1 cellular context compared by ENCODE assay signal in genomic region chr2:101733257-101733993, GRCh38.
A peak's percentile ranks its signal among the peaks of the same experiment; 100 is the strongest.
TF ChIP-seq lines count a peak whose summit lies in the region.

No MANE protein-coding gene starts in this region.

TF ChIP-seq in HepG2, 621 proteins besides CTCF, POLR2A, EP300 and RAD21 (continued from another document and continues in another):
- TF ChIP-seq BATF2 (CRISPR knock-in tag; IDR thresholded peaks at IDR 0.05), result no peak
- TF ChIP-seq KMT2B (CRISPR knock-in tag; IDR thresholded peaks at IDR 0.05), result no peak
- peak; percentile 70 for TF ChIP-seq ZNF160 (CRISPR knock-in tag; IDR thresholded peaks at IDR 0.05)
- TF ChIP-seq ZBTB25 (CRISPR knock-in tag; IDR thresholded peaks at IDR 0.05), result 0 out of 2 replicates have a peak, but pooled peaks have one; percentile 23
- no peak for TF ChIP-seq ZFP36L1 (CRISPR knock-in tag; IDR thresholded peaks at IDR 0.05)
- TF ChIP-seq ASH2L (IDR thresholded peaks at IDR 0.05; ENCODE audit: insufficient read length, low read depth, low read length), result peak; percentile 78
- TF ChIP-seq ZNF282 (IDR thresholded peaks at IDR 0.05; ENCODE audit: partially characterized antibody), result no peak
- TF ChIP-seq, protein P1, sequence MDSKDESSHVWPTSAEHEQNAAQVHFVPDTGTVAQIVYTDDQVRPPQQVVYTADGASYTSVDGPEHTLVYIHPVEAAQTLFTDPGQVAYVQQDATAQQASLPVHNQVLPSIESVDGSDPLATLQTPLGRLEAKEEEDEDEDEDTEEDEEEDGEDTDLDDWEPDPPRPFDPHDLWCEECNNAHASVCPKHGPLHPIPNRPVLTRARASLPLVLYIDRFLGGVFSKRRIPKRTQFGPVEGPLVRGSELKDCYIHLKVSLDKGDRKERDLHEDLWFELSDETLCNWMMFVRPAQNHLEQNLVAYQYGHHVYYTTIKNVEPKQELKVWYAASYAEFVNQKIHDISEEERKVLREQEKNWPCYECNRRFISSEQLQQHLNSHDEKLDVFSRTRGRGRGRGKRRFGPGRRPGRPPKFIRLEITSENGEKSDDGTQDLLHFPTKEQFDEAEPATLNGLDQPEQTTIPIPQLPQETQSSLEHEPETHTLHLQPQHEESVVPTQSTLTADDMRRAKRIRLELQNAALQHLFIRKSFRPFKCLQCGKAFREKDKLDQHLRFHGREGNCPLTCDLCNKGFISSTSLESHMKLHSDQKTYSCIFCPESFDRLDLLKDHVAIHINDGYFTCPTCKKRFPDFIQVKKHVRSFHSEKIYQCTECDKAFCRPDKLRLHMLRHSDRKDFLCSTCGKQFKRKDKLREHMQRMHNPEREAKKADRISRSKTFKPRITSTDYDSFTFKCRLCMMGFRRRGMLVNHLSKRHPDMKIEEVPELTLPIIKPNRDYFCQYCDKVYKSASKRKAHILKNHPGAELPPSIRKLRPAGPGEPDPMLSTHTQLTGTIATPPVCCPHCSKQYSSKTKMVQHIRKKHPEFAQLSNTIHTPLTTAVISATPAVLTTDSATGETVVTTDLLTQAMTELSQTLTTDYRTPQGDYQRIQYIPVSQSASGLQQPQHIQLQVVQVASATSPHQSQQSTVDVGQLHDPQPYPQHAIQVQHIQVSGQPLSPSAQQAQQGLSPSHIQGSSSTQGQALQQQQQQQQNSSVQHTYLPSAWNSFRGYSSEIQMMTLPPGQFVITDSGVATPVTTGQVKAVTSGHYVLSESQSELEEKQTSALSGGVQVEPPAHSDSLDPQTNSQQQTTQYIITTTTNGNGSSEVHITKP (CRISPR knock-in tag; IDR thresholded peaks at IDR 0.05; ENCODE audit: low read depth), result no peak
- no peak for TF ChIP-seq FOXP1 (IDR thresholded peaks at IDR 0.05)
- peak; percentile 48; the same call in 1 of the 2 replicates for TF ChIP-seq FOXP1 (CRISPR knock-in tag; IDR thresholded peaks at IDR 0.05)
- no peak for TF ChIP-seq PTBP1 (IDR thresholded peaks at IDR 0.05; ENCODE audit: low read depth, low read length, poor library complexity, severe bottlenecking)
- TF ChIP-seq, protein P2, sequence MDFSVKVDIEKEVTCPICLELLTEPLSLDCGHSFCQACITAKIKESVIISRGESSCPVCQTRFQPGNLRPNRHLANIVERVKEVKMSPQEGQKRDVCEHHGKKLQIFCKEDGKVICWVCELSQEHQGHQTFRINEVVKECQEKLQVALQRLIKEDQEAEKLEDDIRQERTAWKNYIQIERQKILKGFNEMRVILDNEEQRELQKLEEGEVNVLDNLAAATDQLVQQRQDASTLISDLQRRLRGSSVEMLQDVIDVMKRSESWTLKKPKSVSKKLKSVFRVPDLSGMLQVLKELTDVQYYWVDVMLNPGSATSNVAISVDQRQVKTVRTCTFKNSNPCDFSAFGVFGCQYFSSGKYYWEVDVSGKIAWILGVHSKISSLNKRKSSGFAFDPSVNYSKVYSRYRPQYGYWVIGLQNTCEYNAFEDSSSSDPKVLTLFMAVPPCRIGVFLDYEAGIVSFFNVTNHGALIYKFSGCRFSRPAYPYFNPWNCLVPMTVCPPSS (IDR thresholded peaks at IDR 0.05), result no peak
- TF ChIP-seq CHCHD3 (CRISPR knock-in tag; IDR thresholded peaks at IDR 0.05), result no peak
- no peak for TF ChIP-seq FOXA1 (IDR thresholded peaks at IDR 0.05)
- peak; percentile 49; the same call in 1 of the 2 replicates for TF ChIP-seq FOXA1 (CRISPR knock-in tag; IDR thresholded peaks at IDR 0.05)
- TF ChIP-seq ZBTB39 (CRISPR knock-in tag; IDR thresholded peaks at IDR 0.05), result 0 out of 2 replicates have a peak, but pooled peaks have one; percentile 55
- no peak for TF ChIP-seq DMTF1 (CRISPR knock-in tag; IDR thresholded peaks at IDR 0.05)
- TF ChIP-seq ZNF580 (CRISPR knock-in tag; IDR thresholded peaks at IDR 0.05; ENCODE audit: borderline replicate concordance, low read depth), result 0 out of 2 replicates have a peak, but pooled peaks have one; percentile 67
- TF ChIP-seq SOX6 (IDR thresholded peaks at IDR 0.05), result no peak
- peak; percentile 89 for TF ChIP-seq SOX6 (CRISPR knock-in tag; IDR thresholded peaks at IDR 0.05)
- TF ChIP-seq SMAD1 (CRISPR knock-in tag; IDR thresholded peaks at IDR 0.05; ENCODE audit: borderline replicate concordance, low read depth), result no peak
- TF ChIP-seq LCORL (IDR thresholded peaks at IDR 0.05), result no peak
- TF ChIP-seq LCORL (CRISPR knock-in tag; IDR thresholded peaks at IDR 0.05), result peak; percentile 66
- TF ChIP-seq ZBTB7B (CRISPR knock-in tag; IDR thresholded peaks at IDR 0.05), result no peak
- peak; percentile 19; the same call in 1 of the 2 replicates for TF ChIP-seq ZSCAN9 (CRISPR knock-in tag; IDR thresholded peaks at IDR 0.05; ENCODE audit: borderline replicate concordance)
- no peak for TF ChIP-seq ZNF766 (CRISPR knock-in tag; IDR thresholded peaks at IDR 0.05; ENCODE audit: borderline replicate concordance)
- 0 out of 2 replicates have a peak, but pooled peaks have one; percentile 53 for TF ChIP-seq HMG20B (CRISPR knock-in tag; conservative IDR thresholded peaks at IDR 0.05)
- TF ChIP-seq REPIN1 (CRISPR knock-in tag; IDR thresholded peaks at IDR 0.05; ENCODE audit: borderline replicate concordance, low read depth), result peak; percentile 29; the same call in 1 of the 2 replicates
- peak; percentile 91 for TF ChIP-seq HOXD1 (CRISPR knock-in tag; IDR thresholded peaks at IDR 0.05)
- TF ChIP-seq ZNF724P (CRISPR knock-in tag; IDR thresholded peaks at IDR 0.05; ENCODE audit: borderline replicate concordance), result no peak
- no peak for TF ChIP-seq FOXM1 (CRISPR knock-in tag; IDR thresholded peaks at IDR 0.05)
- TF ChIP-seq ZNF451 (CRISPR knock-in tag; IDR thresholded peaks at IDR 0.05), result no peak; the same call in 1 of the 2 replicates
- 0 out of 2 replicates have a peak, but pooled peaks have one; percentile 36 for TF ChIP-seq ZNF546 (CRISPR knock-in tag; conservative IDR thresholded peaks at IDR 0.05)
- TF ChIP-seq MIER2 (CRISPR knock-in tag; IDR thresholded peaks at IDR 0.05), result peak; percentile 25; the same call in 1 of the 2 replicates
- no peak for TF ChIP-seq PAWR (CRISPR knock-in tag; IDR thresholded peaks at IDR 0.05; ENCODE audit: borderline replicate concordance)
- no peak for TF ChIP-seq WIZ (CRISPR knock-in tag; IDR thresholded peaks at IDR 0.05)
- peak; percentile 78 for TF ChIP-seq HNF4A (CRISPR knock-in tag; IDR thresholded peaks at IDR 0.05)
- TF ChIP-seq RFX1 (IDR thresholded peaks at IDR 0.05), result no peak
- TF ChIP-seq ZNF33A (CRISPR knock-in tag; IDR thresholded peaks at IDR 0.05; ENCODE audit: borderline replicate concordance), result no peak
- TF ChIP-seq ZNF512B (CRISPR knock-in tag; IDR thresholded peaks at IDR 0.05; ENCODE audit: borderline replicate concordance), result peak; percentile 63; the same call in 1 of the 2 replicates
- peak; percentile 78; the same call in 1 of the 2 replicates for TF ChIP-seq SIN3A (IDR thresholded peaks at IDR 0.05; ENCODE audit: borderline replicate concordance, low read depth, low read length)
- peak; percentile 43; the same call in 1 of the 2 replicates for TF ChIP-seq CREB3 (CRISPR knock-in tag; IDR thresholded peaks at IDR 0.05)
- TF ChIP-seq, protein P3, sequence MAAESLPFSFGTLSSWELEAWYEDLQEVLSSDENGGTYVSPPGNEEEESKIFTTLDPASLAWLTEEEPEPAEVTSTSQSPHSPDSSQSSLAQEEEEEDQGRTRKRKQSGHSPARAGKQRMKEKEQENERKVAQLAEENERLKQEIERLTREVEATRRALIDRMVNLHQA (CRISPR knock-in tag; IDR thresholded peaks at IDR 0.05), result no peak
- no peak for TF ChIP-seq ZNF276 (CRISPR knock-in tag; IDR thresholded peaks at IDR 0.05; ENCODE audit: low read depth)
- no peak for TF ChIP-seq ZNF180 (CRISPR knock-in tag; IDR thresholded peaks at IDR 0.05; ENCODE audit: borderline replicate concordance, low read depth)
- no peak; the same call in 1 of the 2 replicates for TF ChIP-seq ZNF563 (CRISPR knock-in tag; IDR thresholded peaks at IDR 0.05)
- TF ChIP-seq MXD1 (CRISPR knock-in tag; IDR thresholded peaks at IDR 0.05), result no peak
- TF ChIP-seq RFXAP (CRISPR knock-in tag; IDR thresholded peaks at IDR 0.05; ENCODE audit: borderline replicate concordance), result no peak
